18 cellular contexts compared by ENCODE assay signal in genomic region chr2:237799060-237799428, GRCh38. TPM values are rescaled to one million over a fixed set of nuclear protein-coding genes. Genes with fewer than 3 reads are reported as not detected.
DNase-seq lines count a peak whose midpoint lies in the region; ATAC-seq and TF ChIP-seq lines count a peak whose summit lies in the region.
"Had no signal": no experiment of that assay in that cellular context is flagged by ENCODE, and none has a peak within 500 bp of the region (broad histone marks: within the 10 kb centered on the region; RNA-seq: fewer than 3 reads in every experiment).

No MANE protein-coding gene starts in this region.

- no peak for ATAC-seq in HG02588 (IDR thresholded peaks at IDR 0.05; ENCODE audit: unreplicated experiment)
- ATAC-seq: A549; CD8-positive, alpha-beta T cell had no signal

- peaks cover 6% of the 10 kb centered on the region for H3K36me3 Mint-ChIP-seq in activated T-cell treated with anti-CD3 and anti-CD28 coated beads, Interleukin-2, amount 50 U/mL, for 24 hours (ENCODE audit: low read depth)
- H3K36me3 Mint-ChIP-seq: CD8-positive, alpha-beta T cell had no signal

- H3K27me3 ChIP-seq in neuronal stem cell (ENCODE audit: control insufficient read depth in 3 of 3, insufficient read depth in 3 of 3, low read depth in 1 of 3, low read length in 3 of 3) (no peaks in the 10 kb centered on the region), testis (no peaks in the 10 kb centered on the region)
- H3K27me3 ChIP-seq: BLaER1 treated with 17β-estradiol and CSF1 and Interleukin-3, amounts not matched to agents 10 nM and 100 nM had no signal

- no peak overlapping the region for H4K8ac ChIP-seq in neuronal stem cell (ENCODE audit: low read depth, low read length)

- no peak overlapping the region for H2BK5ac ChIP-seq in neuronal stem cell (ENCODE audit: low read length)

- no peaks in the 10 kb centered on the region for H3K27me3 Mint-ChIP-seq in activated T-cell treated with anti-CD3 and anti-CD28 coated beads, Interleukin-2, amount 50 U/mL, for 24 hours
- H3K27me3 Mint-ChIP-seq: B cell; CD4-positive, alpha-beta T cell had no signal

- peaks cover 0 to 2% of the 10 kb centered on the region in 2 donors for H3K9me3 ChIP-seq in neuronal stem cell (replicated peaks in 1 of 2; ENCODE audit: control insufficient read depth in 2 of 2, insufficient read depth in 1 of 2, low read depth in 1 of 2, low read length in 2 of 2)
- no peaks in the 10 kb centered on the region for H3K9me3 ChIP-seq in testis
- H3K9me3 ChIP-seq: A549, Caco-2 had no signal

- H3K27ac ChIP-seq in neuronal stem cell (replicated peaks; ENCODE audit: low read length) (no peak overlapping the region), testis (peak overlapping the region; percentile 10 to 66)
- H3K27ac ChIP-seq: 22Rv1; A549; BLaER1 treated with 17β-estradiol and CSF1 and Interleukin-3, amounts not matched to agents 10 nM and 100 nM; C4-2B had no signal

- DNase-seq in activated T-cell treated with anti-CD3 and anti-CD28 coated beads, Interleukin-2, amount 50 U/mL, for 24 hours = no peak
- no peak for DNase-seq in activated T-cell treated with anti-CD3 and anti-CD28 coated beads, Interleukin-2, amount 50 U/mL, for 48 hours
- DNase-seq in neuronal stem cell (ENCODE audit: low spot score) (no peak), testis (peak; percentile 32)
- DNase-seq in activated CD4-positive, alpha-beta T cell treated with anti-CD3 and anti-CD28 coated beads, Interleukin-2, amount 50 U/mL, for 4 hours = no peak
- DNase-seq: AML-193; Caco-2; Calu3; CD4-positive, alpha-beta T cell; CD8-positive, alpha-beta T cell; DMS79 treated with DMSO at 0.1 percent for 48 hours; GF-D8 had no signal

- no peak overlapping the region for H3K4me3 Mint-ChIP-seq in activated T-cell treated with anti-CD3 and anti-CD28 coated beads, Interleukin-2, amount 50 U/mL, for 24 hours
- H3K4me3 Mint-ChIP-seq: B cell; CD4-positive, alpha-beta T cell; CD8-positive, alpha-beta T cell had no signal

- no CpG with 5 or more reads among the region's 34 CpGs for WGBS in neuronal stem cell (ENCODE audit: extremely low coverage in 2 of 2, insufficient read length in 2 of 2, insufficient replicate concordance in 1 of 2), 2 donors
- WGBS in testis, 2 donors = 74 to 77% methylated on average over 25 to 34 of the region's 34 CpGs

- no peak overlapping the region for H3K23ac ChIP-seq in neuronal stem cell (ENCODE audit: low read depth, low read length, poor library complexity)

- peaks cover 10% of the 10 kb centered on the region for H3K9me3 Mint-ChIP-seq in activated T-cell treated with anti-CD3 and anti-CD28 coated beads, Interleukin-2, amount 50 U/mL, for 24 hours

- H3K4me3 ChIP-seq in neuronal stem cell (ENCODE audit: low read length in 2 of 2) (no peak overlapping the region), testis (peak overlapping the region; percentile 57 to 63)
- H3K4me3 ChIP-seq: A549; BLaER1 treated with 17β-estradiol and CSF1 and Interleukin-3, amounts not matched to agents 10 nM and 100 nM had no signal

- no peak overlapping the region for H3K4ac ChIP-seq in neuronal stem cell (ENCODE audit: low read length)

- no peak for TF ChIP-seq POLR2A in testis (IDR thresholded peaks at IDR 0.05)

- no peak overlapping the region for H2BK15ac ChIP-seq in neuronal stem cell (ENCODE audit: low read length)

- H2BK12ac ChIP-seq in neuronal stem cell (ENCODE audit: low read length) = no peak overlapping the region

- no peaks in the 10 kb centered on the region for H3K4me1 ChIP-seq in neuronal stem cell (ENCODE audit: control insufficient read depth in 2 of 2, insufficient read depth in 1 of 2, low read depth in 1 of 2, low read length in 2 of 2)
- H3K4me1 ChIP-seq in testis = no peaks in the 10 kb centered on the region
- H3K4me1 ChIP-seq: A549, Caco-2 had no signal

- no peak overlapping the region for H3K18ac ChIP-seq in neuronal stem cell (ENCODE audit: low read length)

- no peak overlapping the region for H4K91ac ChIP-seq in neuronal stem cell (ENCODE audit: low read depth, low read length, poor library complexity)

- intact Hi-C loops in testis (cut with DNase I; ENCODE audit: low total_unique reads) = no loop called here

- no peaks in the 10 kb centered on the region for H3K79me1 ChIP-seq in neuronal stem cell (ENCODE audit: low read depth, low read length)

- no peak for TF ChIP-seq CTCF in testis (IDR thresholded peaks at IDR 0.05)

- H3K9ac ChIP-seq in neuronal stem cell (ENCODE audit: low read depth, low read length, poor library complexity) = no peak overlapping the region
- H3K9ac ChIP-seq: BLaER1 treated with 17β-estradiol and CSF1 and Interleukin-3, amounts not matched to agents 10 nM and 100 nM had no signal

- H3K36me3 ChIP-seq in neuronal stem cell (replicated peaks in 1 of 2; ENCODE audit: control insufficient read depth in 2 of 2, insufficient read depth in 2 of 2, low read length in 2 of 2) (no peaks in the 10 kb centered on the region), testis (ENCODE audit: low read depth, missing control alignments) (no peaks in the 10 kb centered on the region)

- no peak overlapping the region for H3K4me2 ChIP-seq in neuronal stem cell (ENCODE audit: insufficient read depth, low read length, poor library complexity, severe bottlenecking)
- H3K4me2 ChIP-seq: A549; BLaER1 treated with 17β-estradiol and CSF1 and Interleukin-3, amounts not matched to agents 10 nM and 100 nM had no signal

- H2BK120ac ChIP-seq in neuronal stem cell (ENCODE audit: low read depth, low read length) = no peak overlapping the region

- peak overlapping the region; percentile 50 for H3K14ac ChIP-seq in neuronal stem cell (ENCODE audit: low read length)

- H2AK5ac ChIP-seq in neuronal stem cell (ENCODE audit: low read depth, low read length) = no peak overlapping the region

- peak overlapping the region; percentile 29 for H3K27ac Mint-ChIP-seq in activated T-cell treated with anti-CD3 and anti-CD28 coated beads, Interleukin-2, amount 50 U/mL, for 24 hours
- H3K27ac Mint-ChIP-seq: B cell; CD4-positive, alpha-beta T cell; CD8-positive, alpha-beta T cell had no signal

- peaks cover 5% of the 10 kb centered on the region for H3K4me1 Mint-ChIP-seq in activated T-cell treated with anti-CD3 and anti-CD28 coated beads, Interleukin-2, amount 50 U/mL, for 24 hours (ENCODE audit: low read depth)

- H2AFZ ChIP-seq in neuronal stem cell (ENCODE audit: low read length) = no peak overlapping the region

RNA-seq across cellular contexts. Expression of gene RBM44, which starts 0.5 kb away (rescaled TPM):
- 0.11 TPM for polyA plus RNA-seq in neuronal stem cell (2013, experiment 1 of 2)
- polyA plus RNA-seq in neuronal stem cell (2013, experiment 2 of 2) = 0.18 TPM
- total RNA-seq in testis = 10 to 100 TPM; 15.0 to 23.4 TPM
- polyA plus RNA-seq in testis (ENCODE audit: insufficient read depth, low read depth, low replicate concordance) = 21.1 TPM

Comparison
In these comparisons a context has a peak if more than half of its experiments do, and no peak if none do; other contexts are left out.
1. H3K4me3 ChIP-seq: peak in testis (2 of 2); none in neuronal stem cell (0 of 2).